2 cellular contexts compared by ENCODE assay signal in the genomic region with DNA sequence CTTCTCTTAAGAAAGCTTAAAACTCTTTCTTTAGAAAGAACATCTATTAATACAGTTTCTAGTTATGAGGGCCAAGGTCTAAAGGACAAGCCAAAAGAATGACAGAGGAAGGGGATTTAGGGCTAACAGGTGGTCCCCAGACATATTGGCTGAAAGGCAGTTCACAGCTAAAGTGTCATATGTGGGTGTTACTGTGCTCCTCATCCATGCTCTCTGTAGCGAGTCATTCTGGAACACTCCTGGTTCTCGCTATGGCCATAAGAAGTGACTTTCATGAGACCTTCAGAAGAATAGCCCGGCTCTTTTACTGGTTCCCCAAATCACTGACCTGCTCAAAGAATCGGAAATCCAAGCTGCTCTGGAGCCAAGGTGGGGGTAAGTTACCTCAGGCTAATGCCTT.
TF ChIP-seq lines count a peak whose summit lies in the region.

No MANE protein-coding gene starts in this region.

TF ChIP-seq in A549, 52 proteins besides CTCF, POLR2A, EP300 and RAD21 (continued from another document):
- TF ChIP-seq ZFP36 (IDR thresholded peaks at IDR 0.05; ENCODE audit: borderline replicate concordance, partially characterized antibody): no peak
- no peak for TF ChIP-seq BHLHE40 (IDR thresholded peaks at IDR 0.05; ENCODE audit: low read depth, low read length)
- TF ChIP-seq RNF2 (IDR thresholded peaks at IDR 0.05; ENCODE audit: borderline replicate concordance, low read depth): no peak

TF ChIP-seq in K562, 482 proteins besides CTCF, POLR2A, EP300 and RAD21 (continued from another document):
- TF ChIP-seq ARID2 (IDR thresholded peaks at IDR 0.05): no peak
- TF ChIP-seq KDM1A (IDR thresholded peaks at IDR 0.05): no peak
- TF ChIP-seq, protein P1, sequence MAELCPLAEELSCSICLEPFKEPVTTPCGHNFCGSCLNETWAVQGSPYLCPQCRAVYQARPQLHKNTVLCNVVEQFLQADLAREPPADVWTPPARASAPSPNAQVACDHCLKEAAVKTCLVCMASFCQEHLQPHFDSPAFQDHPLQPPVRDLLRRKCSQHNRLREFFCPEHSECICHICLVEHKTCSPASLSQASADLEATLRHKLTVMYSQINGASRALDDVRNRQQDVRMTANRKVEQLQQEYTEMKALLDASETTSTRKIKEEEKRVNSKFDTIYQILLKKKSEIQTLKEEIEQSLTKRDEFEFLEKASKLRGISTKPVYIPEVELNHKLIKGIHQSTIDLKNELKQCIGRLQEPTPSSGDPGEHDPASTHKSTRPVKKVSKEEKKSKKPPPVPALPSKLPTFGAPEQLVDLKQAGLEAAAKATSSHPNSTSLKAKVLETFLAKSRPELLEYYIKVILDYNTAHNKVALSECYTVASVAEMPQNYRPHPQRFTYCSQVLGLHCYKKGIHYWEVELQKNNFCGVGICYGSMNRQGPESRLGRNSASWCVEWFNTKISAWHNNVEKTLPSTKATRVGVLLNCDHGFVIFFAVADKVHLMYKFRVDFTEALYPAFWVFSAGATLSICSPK (IDR thresholded peaks at IDR 0.05; ENCODE audit: borderline replicate concordance): no peak
- TF ChIP-seq YY1 (IDR thresholded peaks at IDR 0.05; ENCODE audit: borderline replicate concordance in 1 of 3, control insufficient read depth in 1 of 3, extremely low read depth in 1 of 3, insufficient read depth in 3 of 3, insufficient read length in 1 of 3, insufficient replicate concordance in 2 of 3, low read depth in 1 of 3, low read length in 2 of 3): no peak
- no peak for TF ChIP-seq GTF2A2 (tag; IDR thresholded peaks at IDR 0.05)
